1 cellular context compared by ENCODE assay signal in the genomic region with DNA sequence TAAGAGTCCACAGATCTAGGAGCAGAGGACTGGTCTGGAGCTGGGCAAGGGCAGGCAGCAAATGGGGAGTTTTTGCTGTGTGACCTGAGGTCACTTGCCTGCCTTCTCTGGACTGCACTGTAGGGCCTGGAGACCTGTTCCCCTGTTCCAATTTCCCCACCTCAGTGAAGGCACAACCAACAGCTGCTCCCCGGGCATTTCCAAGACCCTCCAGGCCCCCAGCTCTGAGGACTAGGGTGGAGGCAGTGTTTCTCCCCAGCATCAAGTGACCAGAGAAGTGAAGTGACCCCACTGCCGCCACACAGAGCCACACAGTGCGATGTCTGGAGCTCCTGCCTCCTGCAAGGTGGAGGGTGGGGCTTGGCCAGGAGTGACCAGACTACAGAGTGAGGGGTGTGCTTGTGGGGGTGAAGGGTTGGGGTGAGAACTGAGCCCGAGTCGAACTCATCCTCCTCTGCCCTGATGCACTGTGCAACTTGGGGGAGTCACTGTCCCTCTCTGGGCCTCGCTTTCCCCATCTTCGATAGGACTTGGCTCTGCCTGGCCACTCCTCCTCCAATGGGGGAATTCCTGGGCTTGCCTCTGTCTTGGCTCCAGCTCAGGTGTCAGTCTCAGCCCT.
TF ChIP-seq lines count a peak whose summit lies in the region.

No MANE protein-coding gene starts in this region.

TF ChIP-seq in H1, 55 proteins besides CTCF, POLR2A, EP300 and RAD21:
- no peak for TF ChIP-seq SIRT6 (IDR thresholded peaks at IDR 0.05; ENCODE audit: low read length)
- TF ChIP-seq TEAD4 (IDR thresholded peaks at IDR 0.05; ENCODE audit: low read depth, low read length): 0 out of 2 replicates have a peak, but pooled peaks have one; percentile 27
